Comparison of ENCODE assay signal across 8 cellular contexts in the genomic region with DNA sequence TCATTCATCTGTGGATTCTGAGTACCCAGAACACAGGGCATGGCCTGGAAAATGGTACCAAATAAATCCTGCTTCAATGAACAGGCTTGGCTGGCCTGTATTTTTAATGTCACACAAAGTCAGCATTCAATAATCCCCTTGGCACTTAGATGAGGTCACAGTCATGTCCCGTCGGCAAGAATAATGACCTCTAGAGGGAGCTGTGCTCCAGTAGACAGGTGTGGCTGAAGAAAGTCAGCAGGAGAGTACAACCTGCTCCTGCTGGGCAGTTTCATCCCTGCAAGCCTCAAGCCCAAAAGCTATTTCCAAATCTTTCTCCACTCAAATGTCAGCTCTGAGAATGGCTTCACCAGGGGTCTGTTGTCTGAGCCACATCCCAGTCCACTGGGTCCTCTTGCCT.
DNase-seq lines count a peak whose midpoint lies in the region; ATAC-seq, FAIRE-seq and TF ChIP-seq lines count a peak whose summit lies in the region.

No MANE protein-coding gene starts in this region.

- TF ChIP-seq RAD21 in GM12878 (IDR thresholded peaks at IDR 0.05; ENCODE audit: insufficient read depth, low read depth, low read length), result peak; percentile 66

- no TSS peak for BruUV-seq in GM12878 (replicated peaks; lab: Mats Ljungman, UMichigan)

- no peak for FAIRE-seq in GM12878 (lab: Jason Lieb, UNC)

- H3K36me3 ChIP-seq in GM12878 (ENCODE audit: control insufficient read depth in 2 of 2, insufficient read depth in 2 of 2, low read length in 1 of 2), result no peaks in the 10 kb centered on the region
- H3K36me3 ChIP-seq in neutrophil, result no peaks in the 10 kb centered on the region

- no peak for TF ChIP-seq POLR2A in GM12878 (IDR thresholded peaks at IDR 0.05; ENCODE audit: low read depth, low read length)

- no peak for TF ChIP-seq EP300 in GM12878 (IDR thresholded peaks at IDR 0.05; ENCODE audit: borderline replicate concordance in 1 of 2, control insufficient read depth in 1 of 2, low read depth in 2 of 2, low read length in 2 of 2)

- no peak overlapping the region for H3K9ac ChIP-seq in GM12878 (ENCODE audit: control insufficient read depth, insufficient read depth, low read length)

- H3K4me1 ChIP-seq in GM12878 (ENCODE audit: control insufficient read depth, insufficient read depth, low read length), result no peaks in the 10 kb centered on the region
- no peaks in the 10 kb centered on the region for H3K4me1 ChIP-seq in neutrophil (ENCODE audit: control insufficient read depth in 1 of 2, insufficient read depth in 1 of 2, low read depth in 1 of 2, low read length in 1 of 2)

- CTCF ChIA-PET in GM12878 (lab: Yijun Ruan, JAX), result interaction anchor here (1.5 to 1.6 kb wide), 2 partner anchors 10 to 433 kb away, joined by 5 to 6 read pairs; no protein-coding TSS in a partner anchor

- DNase-seq in DMS53 (lab: John Stamatoyannopoulos, UW) (peak; percentile 88), GM12878 (ENCODE audit: low read depth, low spot score) (no peak), superior temporal gyrus (ENCODE audit: extremely low spot score) (no peak)
- no peak for DNase-seq in stimulated activated CD4-positive, alpha-beta T cell treated with anti-CD3 and anti-CD28 coated beads, Interleukin-12 subunit alpha, Interleukin-12 subunit beta, amount 100 ng/mL, for 4 hours
- DNase-seq in stimulated activated CD4-positive, alpha-beta T cell treated with anti-CD3 and anti-CD28 coated beads, Interleukin-4, amount 100 ng/mL, for 1 hour, result no peak

- H3K79me2 ChIP-seq in GM12878 (ENCODE audit: control insufficient read depth, insufficient read depth, low read length), result no peaks in the 10 kb centered on the region

- H3K27ac ChIP-seq in GM12878 (ENCODE audit: control insufficient read depth, insufficient read depth) (no peak overlapping the region), neutrophil (no peak overlapping the region)

- RAD21 ChIA-PET in GM12878 (lab: Charles Lee; ENCODE audit: unreplicated experiment), result no interaction called here

- no peaks in the 10 kb centered on the region for H3K9me3 ChIP-seq in GM12878 (replicated peaks; ENCODE audit: control insufficient read depth, insufficient read depth, low read length)
- H3K9me3 ChIP-seq in neutrophil, result no peaks in the 10 kb centered on the region

- H2AFZ ChIP-seq in GM12878 (ENCODE audit: control insufficient read depth, low read depth, low read length), result no peak overlapping the region

- intact Hi-C loops in GM12878 (cut with micrococcal nuclease; ENCODE audit: unreplicated experiment), result loop anchor here (10.0 kb wide), 1 partner anchor 848 kb away; no protein-coding TSS in a partner anchor

- no peak overlapping the region for H3K4me2 ChIP-seq in GM12878 (ENCODE audit: control insufficient read depth, insufficient read depth)

- in situ Hi-C loops in GM12878 (cut with MboI), result no loop called here

- H3K27me3 ChIP-seq in GM12878 (replicated peaks in 1 of 2; ENCODE audit: control insufficient read depth in 2 of 2, insufficient read depth in 2 of 2, low read length in 1 of 2), result no peaks in the 10 kb centered on the region
- no peaks in the 10 kb centered on the region for H3K27me3 ChIP-seq in neutrophil

- 0% methylated on average over 2 of the region's 2 CpGs for WGBS in GM12878 (ENCODE audit: insufficient coverage, insufficient replicate concordance, low lambda C conversion rate, missing lambda C conversion rate)

- ATAC-seq in GM19035 (IDR thresholded peaks at IDR 0.05; ENCODE audit: unreplicated experiment), result peak; percentile 62
- peak; percentile 86 for ATAC-seq in HG03565 (IDR thresholded peaks at IDR 0.05; ENCODE audit: unreplicated experiment)
- ATAC-seq in GM12878, result peak; percentile 89

- peak; percentile 45 to 56 (median 54); a peak in 5 of 6 replicates for TF ChIP-seq CTCF in GM12878 (IDR thresholded peaks at IDR 0.05 in 2 of 3, conservative IDR thresholded peaks at IDR 0.05 in 1 of 3; ENCODE audit: control insufficient read depth in 2 of 3, extremely low read depth in 1 of 3, insufficient read depth in 1 of 3, low read depth in 3 of 3, low read length in 3 of 3)
- peak; percentile 28 for TF ChIP-seq CTCF in neutrophil (IDR thresholded peaks at IDR 0.05)

- no peaks in the 10 kb centered on the region for H4K20me1 ChIP-seq in GM12878 (ENCODE audit: control insufficient read depth, insufficient read depth)

- SMC1A ChIA-PET in GM12878 (lab: Charles Lee; ENCODE audit: uncharacterized antibody, unreplicated experiment), result interaction anchor here (0.6 kb wide), 1 partner anchor 223 kb away, joined by 3 read pairs; no protein-coding TSS in a partner anchor

- H3K4me3 ChIP-seq in GM12878, result no peak overlapping the region
- H3K4me3 ChIP-seq in neutrophil (ENCODE audit: low read depth in 1 of 2, low read length in 1 of 2), result no peak overlapping the region

- POLR2A ChIA-PET in GM12878 (lab: Charles Lee), result no interaction called here

TF ChIP-seq in GM12878, 131 proteins besides CTCF, POLR2A, EP300 and RAD21:
- TF ChIP-seq SIX5 (IDR thresholded peaks at IDR 0.05; ENCODE audit: low read depth, low read length, severe bottlenecking) (no peak), ATF7 (IDR thresholded peaks at IDR 0.05; ENCODE audit: low read depth) (0 out of 2 replicates have a peak, but pooled peaks have one; percentile 11), SMC3 (IDR thresholded peaks at IDR 0.05; ENCODE audit: borderline replicate concordance, low read length) (peak; percentile 38; the same call in 1 of the 2 replicates)
